25 cellular contexts compared by ENCODE assay signal in genomic region chr21:45453308-45453950, GRCh38. TPM values are rescaled to one million over a fixed set of nuclear protein-coding genes. Genes with fewer than 3 reads are reported as not detected.
DNase-seq lines count a peak whose midpoint lies in the region; ATAC-seq and TF ChIP-seq lines count a peak whose summit lies in the region.
"Had no signal": no experiment of that assay in that cellular context is flagged by ENCODE, and none has a peak within 500 bp of the region (broad histone marks: within the 10 kb centered on the region; RNA-seq: fewer than 3 reads in every experiment).

No MANE protein-coding gene starts in this region.

- no peaks in the 10 kb centered on the region for H3K36me3 Mint-ChIP-seq in activated T-cell treated with anti-CD3 and anti-CD28 coated beads, Interleukin-2, amount 50 U/mL, for 24 hours (ENCODE audit: low read depth)
- no peaks in the 10 kb centered on the region for H3K36me3 Mint-ChIP-seq in activated T-cell treated with anti-CD3 and anti-CD28 coated beads, Interleukin-2, amount 50 U/mL, for 4 hours (ENCODE audit: insufficient read depth)
- H3K36me3 Mint-ChIP-seq in chondrocyte (ENCODE audit: low read depth) (peaks cover 3% of the 10 kb centered on the region), mesothelial cell of epicardium (peaks cover under 1% of the 10 kb centered on the region)
- no peaks in the 10 kb centered on the region for H3K36me3 Mint-ChIP-seq in stimulated activated naive B cell treated with anti-CD40 and anti-IgM and Interleukin-4, amounts not matched to agents 10 μg/mL and 1 μg/mL and 100 μg/mL, for 72 hours
- no peaks in the 10 kb centered on the region for H3K36me3 Mint-ChIP-seq in activated CD4-positive, alpha-beta T cell treated with anti-CD3 and anti-CD28 coated beads, Interleukin-2, amount 10 ng/mL, durations not matched to agents 24 days and 14 days (ENCODE audit: low read depth)
- H3K36me3 Mint-ChIP-seq: CD4-positive, CD25-positive, alpha-beta regulatory T cell; naive B cell had no signal

- peak overlapping the region; percentile 15 for H3K27ac Mint-ChIP-seq in activated T-cell treated with anti-CD3 and anti-CD28 coated beads, Interleukin-2, amount 50 U/mL, for 24 hours
- peak overlapping the region; percentile 49 for H3K27ac Mint-ChIP-seq in chondrocyte (ENCODE audit: unreplicated experiment)
- H3K27ac Mint-ChIP-seq in mesothelial cell of epicardium: peak overlapping the region; percentile 76
- peak overlapping the region; percentile 59 for H3K27ac Mint-ChIP-seq in stimulated activated naive B cell treated with anti-CD40 and anti-IgM and Interleukin-4, amounts not matched to agents 10 μg/mL and 1 μg/mL and 100 μg/mL, for 72 hours
- H3K27ac Mint-ChIP-seq in activated CD4-positive, alpha-beta T cell treated with anti-CD3 and anti-CD28 coated beads, Interleukin-2, amount 10 ng/mL, durations not matched to agents 24 days and 14 days: no peak overlapping the region
- H3K27ac Mint-ChIP-seq: activated B cell treated with CpG ODN at 0.5 μM for 24 hours, endodermal cell had no signal

- no peaks in the 10 kb centered on the region for H3K27me3 ChIP-seq in body of pancreas
- H3K27me3 ChIP-seq: brain microvascular endothelial cell, pancreas, sigmoid colon, thyroid gland had no signal

- H3K27ac ChIP-seq in body of pancreas: peak overlapping the region in 1 of 4 donors; percentile 9
- H3K27ac ChIP-seq: brain microvascular endothelial cell, pancreas, thyroid gland had no signal

- no peaks in the 10 kb centered on the region for H3K9me3 ChIP-seq in body of pancreas
- H3K9me3 ChIP-seq: pancreas, sigmoid colon, thyroid gland had no signal

- 69 to 82% methylated on average over 13 of the region's 13 CpGs for WGBS in body of pancreas, 2 donors

- intact Hi-C loops in body of pancreas (cut with DNase I): no loop called here
- intact Hi-C loops in activated CD4-positive, alpha-beta T cell treated with anti-CD3 and anti-CD28 coated beads, Interleukin-2, amount 10 ng/mL, durations not matched to agents 24 days and 14 days (cut with micrococcal nuclease): no loop called here

- H3K9me3 Mint-ChIP-seq in activated T-cell treated with anti-CD3 and anti-CD28 coated beads, Interleukin-2, amount 50 U/mL, for 24 hours: peaks cover 9% of the 10 kb centered on the region
- H3K9me3 Mint-ChIP-seq in activated T-cell treated with anti-CD3 and anti-CD28 coated beads, Interleukin-2, amount 50 U/mL, for 4 hours: no peaks in the 10 kb centered on the region
- H3K9me3 Mint-ChIP-seq in chondrocyte (ENCODE audit: low read depth) (no peaks in the 10 kb centered on the region), mesothelial cell of epicardium (no peaks in the 10 kb centered on the region)
- no peaks in the 10 kb centered on the region for H3K9me3 Mint-ChIP-seq in stimulated activated naive B cell treated with anti-CD40 and anti-IgM and Interleukin-4, amounts not matched to agents 10 μg/mL and 1 μg/mL and 100 μg/mL, for 72 hours
- peaks cover 10% of the 10 kb centered on the region for H3K9me3 Mint-ChIP-seq in activated CD4-positive, alpha-beta T cell treated with anti-CD3 and anti-CD28 coated beads, Interleukin-2, amount 10 ng/mL, durations not matched to agents 24 days and 14 days
- H3K9me3 Mint-ChIP-seq: endodermal cell; stimulated activated naive CD8-positive, alpha-beta T cell treated with anti-CD3 and anti-CD28 coated beads, Interleukin-15, amount 100 ng/mL, for 72 hours had no signal

- H3K4me1 ChIP-seq in body of pancreas: peaks cover 29% of the 10 kb centered on the region
- H3K4me1 ChIP-seq: pancreas had no signal

- no peak for TF ChIP-seq CTCF in chondrocyte (IDR thresholded peaks at IDR 0.05)
- TF ChIP-seq CTCF in mesothelial cell of epicardium (IDR thresholded peaks at IDR 0.05; ENCODE audit: unreplicated experiment): no peak
- no peak for TF ChIP-seq CTCF in body of pancreas (IDR thresholded peaks at IDR 0.05)

- no peak for DNase-seq in activated T-cell treated with anti-CD3 and anti-CD28 coated beads, Interleukin-2, amount 50 U/mL, for 24 hours
- DNase-seq in activated T-cell treated with anti-CD3 and anti-CD28 coated beads, Interleukin-2, amount 50 U/mL, for 4 hours: no peak
- DNase-seq in chondrocyte (ENCODE audit: low spot score) (peak; percentile 72), mesothelial cell of epicardium (ENCODE audit: low spot score in 2 of 2, unreplicated experiment in 2 of 2) (no peak), body of pancreas (no peak), NAMALWA (ENCODE audit: low spot score) (no peak)
- DNase-seq in stimulated activated naive B cell treated with anti-CD40 and anti-IgM and Interleukin-4, amounts not matched to agents 10 μg/mL and 1 μg/mL and 100 μg/mL, for 72 hours: no peak
- DNase-seq in activated CD4-positive, alpha-beta T cell treated with anti-CD3 and anti-CD28 coated beads, Interleukin-2, amount 10 ng/mL, durations not matched to agents 24 days and 14 days: no peak
- DNase-seq: 8988T; activated B cell treated with CpG ODN at 0.5 μM for 24 hours; activated CD4-positive, alpha-beta T cell treated with anti-CD3 and anti-CD28 coated beads, Interleukin-2, amount 50 U/mL, for 48 hours; activated effector memory CD4-positive, alpha-beta T cell treated with anti-CD3 and anti-CD28 coated beads, Interleukin-2, amount 50 U/mL, for 16 hours; brain microvascular endothelial cell; CD4-positive, CD25-positive, alpha-beta regulatory T cell; endodermal cell; islet precursor cell; mesendoderm; naive B cell; NCI-H446; NCI-H82; sigmoid colon; stimulated activated CD4-positive, alpha-beta T cell treated with anti-CD3 and anti-CD28 coated beads, Interleukin-15, amount 100 ng/mL, for 24 hours; stimulated activated naive CD8-positive, alpha-beta T cell treated with anti-CD3 and anti-CD28 coated beads, Interleukin-15, amount 100 ng/mL, for 72 hours; thyroid gland had no signal

- H3K4me3 Mint-ChIP-seq in activated T-cell treated with anti-CD3 and anti-CD28 coated beads, Interleukin-2, amount 50 U/mL, for 24 hours: no peak overlapping the region
- no peak overlapping the region for H3K4me3 Mint-ChIP-seq in activated T-cell treated with anti-CD3 and anti-CD28 coated beads, Interleukin-2, amount 50 U/mL, for 4 hours
- no peak overlapping the region for H3K4me3 Mint-ChIP-seq in chondrocyte (ENCODE audit: unreplicated experiment)
- no peak overlapping the region for H3K4me3 Mint-ChIP-seq in mesothelial cell of epicardium
- no peak overlapping the region for H3K4me3 Mint-ChIP-seq in stimulated activated naive B cell treated with anti-CD40 and anti-IgM and Interleukin-4, amounts not matched to agents 10 μg/mL and 1 μg/mL and 100 μg/mL, for 72 hours
- no peak overlapping the region for H3K4me3 Mint-ChIP-seq in activated CD4-positive, alpha-beta T cell treated with anti-CD3 and anti-CD28 coated beads, Interleukin-2, amount 10 ng/mL, durations not matched to agents 24 days and 14 days
- H3K4me3 Mint-ChIP-seq: activated B cell treated with CpG ODN at 0.5 μM for 24 hours; CD4-positive, CD25-positive, alpha-beta regulatory T cell; endodermal cell; naive B cell; stimulated activated naive CD8-positive, alpha-beta T cell treated with anti-CD3 and anti-CD28 coated beads, Interleukin-15, amount 100 ng/mL, for 72 hours had no signal

- ATAC-seq in activated T-cell treated with anti-CD3 and anti-CD28 coated beads, Interleukin-2, amount 50 U/mL, for 4 hours: no peak
- ATAC-seq in stimulated activated naive B cell treated with anti-CD40 and anti-IgM and Interleukin-4, amounts not matched to agents 10 μg/mL and 1 μg/mL and 100 μg/mL, for 72 hours (replicated peaks): no peak
- no peak for ATAC-seq in body of pancreas
- ATAC-seq: pancreas; stimulated activated naive CD8-positive, alpha-beta T cell treated with anti-CD3 and anti-CD28 coated beads, Interleukin-15, amount 100 ng/mL, for 72 hours had no signal

- H3K27me3 Mint-ChIP-seq in activated T-cell treated with anti-CD3 and anti-CD28 coated beads, Interleukin-2, amount 50 U/mL, for 24 hours: peaks cover under 1% of the 10 kb centered on the region
- no peaks in the 10 kb centered on the region for H3K27me3 Mint-ChIP-seq in activated T-cell treated with anti-CD3 and anti-CD28 coated beads, Interleukin-2, amount 50 U/mL, for 4 hours (ENCODE audit: low read depth)
- no peaks in the 10 kb centered on the region for H3K27me3 Mint-ChIP-seq in chondrocyte (ENCODE audit: low read depth)
- no peaks in the 10 kb centered on the region for H3K27me3 Mint-ChIP-seq in mesothelial cell of epicardium (ENCODE audit: low read depth)
- peaks cover 3 to 10% of the 10 kb centered on the region in 2 donors for H3K27me3 Mint-ChIP-seq in stimulated activated naive B cell treated with anti-CD40 and anti-IgM and Interleukin-4, amounts not matched to agents 10 μg/mL and 1 μg/mL and 100 μg/mL, for 72 hours
- no peaks in the 10 kb centered on the region for H3K27me3 Mint-ChIP-seq in activated CD4-positive, alpha-beta T cell treated with anti-CD3 and anti-CD28 coated beads, Interleukin-2, amount 10 ng/mL, durations not matched to agents 24 days and 14 days
- H3K27me3 Mint-ChIP-seq: activated B cell treated with CpG ODN at 0.5 μM for 24 hours; CD4-positive, CD25-positive, alpha-beta regulatory T cell had no signal

- no peaks in the 10 kb centered on the region for H3K36me3 ChIP-seq in body of pancreas (replicated peaks in 1 of 2; ENCODE audit: insufficient read depth in 1 of 2, low read depth in 2 of 2)
- H3K36me3 ChIP-seq: pancreas, sigmoid colon, thyroid gland had no signal

- H3K4me1 Mint-ChIP-seq in activated T-cell treated with anti-CD3 and anti-CD28 coated beads, Interleukin-2, amount 50 U/mL, for 24 hours (ENCODE audit: low read depth): no peaks in the 10 kb centered on the region
- no peaks in the 10 kb centered on the region for H3K4me1 Mint-ChIP-seq in activated T-cell treated with anti-CD3 and anti-CD28 coated beads, Interleukin-2, amount 50 U/mL, for 4 hours (ENCODE audit: low read depth)
- H3K4me1 Mint-ChIP-seq in chondrocyte (ENCODE audit: low read depth) (peaks cover 38% of the 10 kb centered on the region), mesothelial cell of epicardium (peaks cover 51% of the 10 kb centered on the region)
- no peaks in the 10 kb centered on the region for H3K4me1 Mint-ChIP-seq in stimulated activated naive B cell treated with anti-CD40 and anti-IgM and Interleukin-4, amounts not matched to agents 10 μg/mL and 1 μg/mL and 100 μg/mL, for 72 hours
- no peaks in the 10 kb centered on the region for H3K4me1 Mint-ChIP-seq in activated CD4-positive, alpha-beta T cell treated with anti-CD3 and anti-CD28 coated beads, Interleukin-2, amount 10 ng/mL, durations not matched to agents 24 days and 14 days
- H3K4me1 Mint-ChIP-seq: activated B cell treated with CpG ODN at 0.5 μM for 24 hours; stimulated activated naive CD8-positive, alpha-beta T cell treated with anti-CD3 and anti-CD28 coated beads, Interleukin-15, amount 100 ng/mL, for 72 hours had no signal

- TF ChIP-seq POLR2A in body of pancreas (IDR thresholded peaks at IDR 0.05): no peak

- H3K4me3 ChIP-seq in body of pancreas: no peak overlapping the region
- H3K4me3 ChIP-seq: pancreas, sigmoid colon, thyroid gland had no signal

RNA-seq across cellular contexts. Expression of gene COL18A1, which starts 48.5 kb away (rescaled TPM):
- total RNA-seq in activated T-cell treated with anti-CD3 and anti-CD28 coated beads, Interleukin-2, amount 50 U/mL, for 4 hours: 10 to 100 TPM; 15.0 to 19.9 (median 15.4) TPM
- total RNA-seq in chondrocyte (322 to 628 TPM (median 616 TPM) in 3 replicates), mesothelial cell of epicardium (302 to 315 TPM (median 305 TPM) in 3 replicates), body of pancreas (100 to 1,000 TPM; 108 to 284 TPM)
- total RNA-seq in activated CD4-positive, alpha-beta T cell treated with anti-CD3 and anti-CD28 coated beads, Interleukin-2, amount 10 ng/mL, durations not matched to agents 24 days and 14 days: 3.1 and 3.2 TPM in 2 replicates

Comparison
In these comparisons a context has a peak if more than half of its experiments do, and no peak if none do; other contexts are left out.
1. RNA of gene COL18A1, which starts 48.5 kb away (total RNA-seq): 322 to 628 TPM in chondrocyte, 302 to 315 TPM in mesothelial cell of epicardium and 108 to 284 TPM in body of pancreas; 15.0 to 19.9 TPM in activated T-cell treated with anti-CD3 and anti-CD28 coated beads, Interleukin-2, amount 50 U/mL, for 4 hours and 3.1 to 3.2 TPM in activated CD4-positive, alpha-beta T cell treated with anti-CD3 and anti-CD28 coated beads, Interleukin-2, amount 10 ng/mL, durations not matched to agents 24 days and 14 days; every median in the first group is over 4 times any median in the second.